ENCODE assay signal across 8 cellular contexts in the genomic region with DNA sequence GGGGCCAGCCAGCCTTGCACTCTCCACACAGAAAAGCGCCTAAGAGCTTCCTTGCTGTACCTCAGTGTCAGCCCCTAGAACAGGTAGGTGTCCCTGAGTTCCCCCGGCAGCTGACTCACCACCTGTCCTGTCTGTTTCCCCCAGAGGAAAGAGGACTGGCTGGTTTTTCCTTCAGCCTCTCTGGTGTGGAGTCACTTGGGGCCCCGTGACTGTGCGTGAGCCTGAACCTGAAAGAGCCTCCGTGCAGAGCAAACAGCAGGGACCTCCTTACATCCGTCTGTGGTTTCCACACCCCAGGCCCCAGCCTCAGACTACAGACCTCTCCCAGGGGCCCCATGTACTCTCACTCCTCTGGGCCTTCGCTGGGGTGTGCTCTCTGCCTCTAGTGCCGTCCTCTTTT.
A peak's percentile ranks its signal among the peaks of the same experiment; 100 is the strongest.
DNase-seq lines count a peak whose midpoint lies in the region; ATAC-seq lines count a peak whose summit lies in the region.

No MANE protein-coding gene starts in this region.

- no peaks in the 10 kb centered on the region for H3K36me3 Mint-ChIP-seq in activated naive CD4-positive, alpha-beta T cell treated with anti-CD3 and anti-CD28 coated beads, Interleukin-2, amount 10 ng/mL, durations not matched to agents 7 days and 5 days

- peaks cover 23% of the 10 kb centered on the region for H3K4me1 Mint-ChIP-seq in activated naive CD4-positive, alpha-beta T cell treated with anti-CD3 and anti-CD28 coated beads, Interleukin-2, amount 10 ng/mL, durations not matched to agents 7 days and 5 days

- CTCF ChIA-PET in activated naive CD4-positive, alpha-beta T cell treated with anti-CD3 and anti-CD28 coated beads, Interleukin-2, amount 10 ng/mL, durations not matched to agents 7 days and 5 days (lab: Charles Lee): interaction anchor here (0.9 to 3.8 kb wide), 3 partner anchors 34 to 814 kb away, joined by 3 to 14 read pairs (median 3); no protein-coding TSS in a partner anchor

- H3K4me3 Mint-ChIP-seq in activated naive CD4-positive, alpha-beta T cell treated with anti-CD3 and anti-CD28 coated beads, Interleukin-2, amount 10 ng/mL, durations not matched to agents 7 days and 5 days: peak overlapping the region; percentile 5

- H3K9me3 Mint-ChIP-seq in activated naive CD4-positive, alpha-beta T cell treated with anti-CD3 and anti-CD28 coated beads, Interleukin-2, amount 10 ng/mL, durations not matched to agents 7 days and 5 days: no peaks in the 10 kb centered on the region

- DNase-seq in T follicular helper cell (ENCODE audit: low read depth) (peak; percentile 14), NCI-H1417 treated with DMSO at 0.1 percent for 48 hours (lab: John Stamatoyannopoulos, UW) (no peak), DMS53 (lab: John Stamatoyannopoulos, UW) (no peak), SW 1271 (lab: John Stamatoyannopoulos, UW) (no peak)
- DNase-seq in activated naive CD4-positive, alpha-beta T cell treated with anti-CD3 and anti-CD28 coated beads, Interleukin-2, amount 10 ng/mL, durations not matched to agents 7 days and 5 days: peak; percentile 75
- DNase-seq in stimulated activated CD4-positive, alpha-beta T cell treated with anti-CD3 and anti-CD28 coated beads, Interleukin-2, amount 100 ng/mL, for 48 hours: peak; percentile 7 to 33

- H3K27me3 Mint-ChIP-seq in activated naive CD4-positive, alpha-beta T cell treated with anti-CD3 and anti-CD28 coated beads, Interleukin-2, amount 10 ng/mL, durations not matched to agents 7 days and 5 days: peaks cover 28% of the 10 kb centered on the region

- peak overlapping the region; percentile 67 for H3K27ac Mint-ChIP-seq in activated naive CD4-positive, alpha-beta T cell treated with anti-CD3 and anti-CD28 coated beads, Interleukin-2, amount 10 ng/mL, durations not matched to agents 7 days and 5 days

- ATAC-seq in GM18909 (IDR thresholded peaks at IDR 0.05; ENCODE audit: poor library complexity, unreplicated experiment) (peak; percentile 68), GM18870 (IDR thresholded peaks at IDR 0.05; ENCODE audit: unreplicated experiment) (no peak)

Comparison
In these comparisons a context has a peak if more than half of its experiments do, and no peak if none do; other contexts are left out.
1. DNase-seq: peak in T follicular helper cell (single experiment), activated naive CD4-positive, alpha-beta T cell treated with anti-CD3 and anti-CD28 coated beads, Interleukin-2, amount 10 ng/mL, durations not matched to agents 7 days and 5 days (single experiment) and stimulated activated CD4-positive, alpha-beta T cell treated with anti-CD3 and anti-CD28 coated beads, Interleukin-2, amount 100 ng/mL, for 48 hours (2 of 2); none in NCI-H1417 treated with DMSO at 0.1 percent for 48 hours (single experiment), DMS53 (single experiment) and SW 1271 (0 of 2).